Comparison of ENCODE assay signal across 8 cellular contexts in genomic region chr9:131095666-131096489, GRCh38. TPM values are rescaled to one million over a fixed set of nuclear protein-coding genes. Genes with fewer than 3 reads are reported as not detected.
DNase-seq lines count a peak whose midpoint lies in the region; ATAC-seq and TF ChIP-seq lines count a peak whose summit lies in the region.

No MANE protein-coding gene starts in this region.

- no peaks in the 10 kb centered on the region for H3K4me1 Mint-ChIP-seq in T-helper 2 cell treated with Interferon-gamma antibody and Interleukin-4, amounts not matched to agents 5 μg/mL and 100 μg/mL, for 36 hours (ENCODE audit: low read depth)
- peaks cover 20% of the 10 kb centered on the region for H3K4me1 Mint-ChIP-seq in endodermal cell
- peaks cover 5 to 10% (median 7%) of the 10 kb centered on the region in 4 donors for H3K4me1 Mint-ChIP-seq in naive thymus-derived CD8-positive, alpha-beta T cell
- H3K4me1 Mint-ChIP-seq in type B pancreatic cell (ENCODE audit: unreplicated experiment) = peaks cover 27% of the 10 kb centered on the region

- H3K4me3 ChIP-seq in H7 (ENCODE audit: insufficient read depth, low read depth, low read length) = peak overlapping the region; percentile 97
- H3K4me3 ChIP-seq in endodermal cell (ENCODE audit: low read length) = peak overlapping the region; percentile 64

- H3K36me3 Mint-ChIP-seq in T-helper 2 cell treated with Interferon-gamma antibody and Interleukin-4, amounts not matched to agents 5 μg/mL and 100 μg/mL, for 36 hours (ENCODE audit: low read depth) = no peaks in the 10 kb centered on the region
- H3K36me3 Mint-ChIP-seq in endodermal cell (ENCODE audit: low read depth) (peaks cover 2% of the 10 kb centered on the region), type B pancreatic cell (no peaks in the 10 kb centered on the region)
- H3K36me3 Mint-ChIP-seq in naive thymus-derived CD8-positive, alpha-beta T cell = no peaks in the 10 kb centered on the region

- H3K36me3 ChIP-seq in H7 (replicated peaks; ENCODE audit: control insufficient read depth, insufficient read depth, low read length) = peaks cover 7% of the 10 kb centered on the region
- H3K36me3 ChIP-seq in endodermal cell (ENCODE audit: control insufficient read depth, insufficient read depth, low read length) = no peaks in the 10 kb centered on the region

- peaks cover 20% of the 10 kb centered on the region for H3K4me1 ChIP-seq in endodermal cell (ENCODE audit: control insufficient read depth, insufficient read depth, low read length)

- peaks cover 34% of the 10 kb centered on the region for H3K27me3 Mint-ChIP-seq in T-helper 2 cell treated with Interferon-gamma antibody and Interleukin-4, amounts not matched to agents 5 μg/mL and 100 μg/mL, for 36 hours (ENCODE audit: low read depth)
- H3K27me3 Mint-ChIP-seq in endodermal cell (ENCODE audit: insufficient read depth) (peaks cover 16% of the 10 kb centered on the region), type B pancreatic cell (peaks cover 6% of the 10 kb centered on the region)
- peaks cover 19 to 45% (median 30%) of the 10 kb centered on the region in 5 donors for H3K27me3 Mint-ChIP-seq in naive thymus-derived CD8-positive, alpha-beta T cell

- no peaks in the 10 kb centered on the region for H3K9me3 ChIP-seq in endodermal cell (ENCODE audit: control insufficient read depth, low read length)

- H3K4me3 Mint-ChIP-seq in T-helper 2 cell treated with Interferon-gamma antibody and Interleukin-4, amounts not matched to agents 5 μg/mL and 100 μg/mL, for 36 hours = peak overlapping the region; percentile 53
- H3K4me3 Mint-ChIP-seq in endodermal cell (peak overlapping the region; percentile 75), type B pancreatic cell (peak overlapping the region; percentile 89)
- peak overlapping the region; percentile 50 to 76 (median 63) for H3K4me3 Mint-ChIP-seq in naive thymus-derived CD8-positive, alpha-beta T cell

- peak; percentile 50 to 56 for ATAC-seq in naive thymus-derived CD8-positive, alpha-beta T cell
- ATAC-seq in left lobe of liver = no peak

- H3K9ac ChIP-seq in endodermal cell (ENCODE audit: extremely low read depth, low read length, poor library complexity, severe bottlenecking) = peak overlapping the region; percentile 18

- POLR2A ChIA-PET in naive thymus-derived CD8-positive, alpha-beta T cell (lab: Charles Lee) = no interaction called here

- H3K27me3 ChIP-seq in H7 (ENCODE audit: control insufficient read depth, insufficient read depth, low read length) (no peaks in the 10 kb centered on the region), endodermal cell (ENCODE audit: control insufficient read depth, insufficient read depth, low read length, poor library complexity, severe bottlenecking) (no peaks in the 10 kb centered on the region)

- 30 to 72% methylated on average over 9 to 26 of the region's 38 CpGs for WGBS in endodermal cell (ENCODE audit: insufficient coverage in 1 of 2, insufficient read length in 1 of 2), 2 experiments

- DNase-seq in 8988T = peak; percentile 90
- peak; percentile 99 for DNase-seq in H7
- no peak for DNase-seq in T-helper 2 cell treated with Interferon-gamma antibody and Interleukin-4, amounts not matched to agents 5 μg/mL and 100 μg/mL, for 36 hours (ENCODE audit: low spot score)
- peak; percentile 95 for DNase-seq in endodermal cell
- DNase-seq in naive thymus-derived CD8-positive, alpha-beta T cell = peak in 1 of 10 donors; percentile 7
- DNase-seq in type B pancreatic cell (ENCODE audit: extremely low spot score, unreplicated experiment) = peak; percentile 83
- no peak for DNase-seq in NCI-H226
- DNase-seq in left lobe of liver (ENCODE audit: low spot score) = no peak

- peak; percentile 60 for TF ChIP-seq CTCF in endodermal cell (conservative IDR thresholded peaks at IDR 0.05)
- TF ChIP-seq CTCF in type B pancreatic cell (conservative IDR thresholded peaks at IDR 0.05) = peak; percentile 64

- no peak overlapping the region for H3K27ac Mint-ChIP-seq in T-helper 2 cell treated with Interferon-gamma antibody and Interleukin-4, amounts not matched to agents 5 μg/mL and 100 μg/mL, for 36 hours
- H3K27ac Mint-ChIP-seq in endodermal cell (no peak overlapping the region), type B pancreatic cell (peak overlapping the region; percentile 79)
- H3K27ac Mint-ChIP-seq in naive thymus-derived CD8-positive, alpha-beta T cell = no peak overlapping the region

- H3K27ac ChIP-seq in endodermal cell (ENCODE audit: low read depth, low read length) = no peak overlapping the region

- H3K9me3 Mint-ChIP-seq in T-helper 2 cell treated with Interferon-gamma antibody and Interleukin-4, amounts not matched to agents 5 μg/mL and 100 μg/mL, for 36 hours = no peaks in the 10 kb centered on the region
- H3K9me3 Mint-ChIP-seq in endodermal cell (no peaks in the 10 kb centered on the region), type B pancreatic cell (no peaks in the 10 kb centered on the region)
- no peaks in the 10 kb centered on the region for H3K9me3 Mint-ChIP-seq in naive thymus-derived CD8-positive, alpha-beta T cell

RNA-seq across cellular contexts. Expression of gene AIF1L, which starts 0.5 kb away (rescaled TPM):
- 93.3 and 97.2 TPM in 2 replicates for total RNA-seq in H7 (2014; rRNA removed; shearing (Covaris generic))
- total RNA-seq in endodermal cell (100 to 1,000 TPM in 1 of 2 donors, 10 to 100 TPM in 1; 93.4 to 117 TPM), type B pancreatic cell (ENCODE audit: low replicate concordance) (44.1 and 50.3 TPM in 2 replicates), left lobe of liver (0.83 TPM)
- 77.0 TPM for polyA plus RNA-seq in endodermal cell (2013, experiment 1 of 2)
- polyA plus RNA-seq in endodermal cell (2013, experiment 2 of 2) = 73.0 TPM
- not detected for total RNA-seq in naive thymus-derived CD8-positive, alpha-beta T cell
- polyA plus RNA-seq in naive thymus-derived CD8-positive, alpha-beta T cell = not detected

RNA-seq across cellular contexts. Expression of gene NUP214, which starts 29.5 kb away (rescaled TPM):
- 20.6 and 26.5 TPM in 2 replicates for total RNA-seq in H7 (2014; rRNA removed; shearing (Covaris generic))
- 10 to 100 TPM; 56.7 to 59.9 TPM for total RNA-seq in endodermal cell
- polyA plus RNA-seq in endodermal cell (2013, experiment 1 of 2) = 27.4 TPM
- 25.6 TPM for polyA plus RNA-seq in endodermal cell (2013, experiment 2 of 2)
- 10 to 100 TPM; 73.9 to 88.5 TPM for total RNA-seq in naive thymus-derived CD8-positive, alpha-beta T cell
- polyA plus RNA-seq in naive thymus-derived CD8-positive, alpha-beta T cell = 10 to 100 TPM; 10.7 to 24.0 (median 16.5) TPM
- 51.0 and 67.1 TPM in 2 replicates for total RNA-seq in type B pancreatic cell (ENCODE audit: low replicate concordance)
- 21.9 TPM for total RNA-seq in left lobe of liver

Comparison
In these comparisons a context has a peak if more than half of its experiments do, and no peak if none do; other contexts are left out.
1. DNase-seq: peak in 8988T (single experiment), H7 (single experiment), endodermal cell (single experiment) and type B pancreatic cell (single experiment); none in T-helper 2 cell treated with Interferon-gamma antibody and Interleukin-4, amounts not matched to agents 5 μg/mL and 100 μg/mL, for 36 hours (single experiment), NCI-H226 (single experiment) and left lobe of liver (single experiment).
2. RNA of gene AIF1L, which starts 0.5 kb away (total RNA-seq): 93.4 to 117 TPM in endodermal cell, 93.3 to 97.2 TPM in H7 and 44.1 to 50.3 TPM in type B pancreatic cell; 0.83 TPM in left lobe of liver (single experiment) and not detected in naive thymus-derived CD8-positive, alpha-beta T cell; every median in the first group is over 10 times any median in the second.
3. Peak in every context shown above with its lines, with median percentiles within 50 percentile points of each other: H3K4me3 Mint-ChIP-seq.